18 cellular contexts compared by ENCODE assay signal in genomic region chr7:94142281-94142680, GRCh38.
"Had no signal": no experiment of that assay in that cellular context is flagged by ENCODE, and none has a peak within 500 bp of the region (broad histone marks: within the 10 kb centered on the region; RNA-seq: fewer than 3 reads in every experiment).

No MANE protein-coding gene starts in this region.

- H3K4me2 ChIP-seq: hepatocyte, smooth muscle cell had no signal

- H3K9me3 ChIP-seq: esophagus muscularis mucosa, gastroesophageal sphincter, neutrophil, tibial nerve, upper lobe of right lung had no signal

- DNase-seq: effector memory CD4-positive, alpha-beta T cell; foreskin fibroblast; glutamatergic neuron; kidney; left colon; naive thymus-derived CD8-positive, alpha-beta T cell; posterior cingulate gyrus; stimulated activated CD4-positive, alpha-beta T cell treated with anti-CD3 and anti-CD28 coated beads, Interleukin-4, amount 100 ng/mL, for 1 hour; stimulated activated CD8-positive, alpha-beta memory T cell treated with anti-CD3 and anti-CD28 coated beads, Interleukin-4, amount 100 ng/mL, for 48 hours; upper lobe of right lung had no signal

- H3K4me3 ChIP-seq: esophagus muscularis mucosa, gastroesophageal sphincter, hepatocyte, smooth muscle cell, tibial nerve, upper lobe of right lung had no signal

- H3K27ac ChIP-seq: epithelial cell of prostate, esophagus muscularis mucosa, gastroesophageal sphincter, hepatocyte, neutrophil, tibial nerve, upper lobe of right lung had no signal

- H3K79me2 ChIP-seq: hepatocyte had no signal

- ATAC-seq: gastroesophageal sphincter; left colon; naive thymus-derived CD8-positive, alpha-beta T cell; stimulated activated effector memory CD8-positive, alpha-beta T cell treated with anti-CD3 and anti-CD28 coated beads, Interleukin-12 subunit alpha, Interleukin-12 subunit beta, amount 100 ng/mL, for 72 hours; upper lobe of right lung had no signal

- H3K36me3 ChIP-seq: esophagus muscularis mucosa, gastroesophageal sphincter, neutrophil, tibial nerve, upper lobe of right lung had no signal

- H2AFZ ChIP-seq: hepatocyte had no signal

- H3K27me3 ChIP-seq: esophagus muscularis mucosa, gastroesophageal sphincter, hepatocyte, neutrophil, tibial nerve, upper lobe of right lung had no signal

- H3K4me1 ChIP-seq: esophagus muscularis mucosa, gastroesophageal sphincter, tibial nerve, upper lobe of right lung had no signal
